In the genomic region with DNA sequence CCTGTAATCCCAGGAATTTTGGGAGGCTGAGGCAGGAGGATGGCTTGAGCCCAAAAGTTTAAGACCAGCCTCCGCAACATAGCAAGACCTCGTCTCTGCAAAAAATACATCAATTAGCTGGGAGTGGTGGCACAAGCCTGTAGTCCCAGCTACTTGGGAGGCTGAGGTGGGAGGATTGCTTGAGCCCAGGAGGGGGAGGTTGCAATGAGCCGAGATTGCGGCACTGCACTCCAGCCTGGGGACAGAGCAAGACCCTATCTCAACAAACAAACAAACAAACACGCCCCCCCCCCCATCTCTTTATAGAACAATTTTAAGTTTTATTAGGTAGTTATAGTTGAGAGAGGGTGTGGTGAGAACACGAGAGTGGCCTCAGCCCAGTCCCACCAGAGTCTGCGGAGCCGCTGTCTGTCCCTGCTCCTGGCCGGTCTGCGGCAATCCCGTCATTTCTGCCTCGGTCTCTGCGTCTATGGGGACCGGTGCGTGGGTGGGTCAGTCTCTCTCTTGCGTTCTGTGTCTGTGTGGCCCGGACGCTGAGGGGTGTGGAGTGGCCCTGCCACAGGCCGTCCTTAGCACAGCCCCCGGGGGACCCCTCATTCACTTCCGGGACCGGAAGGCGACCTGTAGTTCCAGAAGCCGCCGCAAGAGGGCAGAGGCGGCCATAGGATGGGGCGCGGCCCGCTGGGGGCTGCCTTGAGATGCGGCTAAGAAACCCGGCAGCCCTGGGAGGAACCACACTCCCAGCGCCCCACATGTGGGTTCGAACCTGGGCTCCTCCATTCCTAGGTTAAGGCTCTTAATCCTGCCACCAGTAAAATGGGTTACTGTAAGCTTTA, we compare ENCODE assay signal across 10 cellular contexts. TPM values are rescaled to one million over a fixed set of nuclear protein-coding genes. Genes with fewer than 3 reads are reported as not detected.
A peak's percentile ranks its signal among the peaks of the same experiment; 100 is the strongest.
DNase-seq lines count a peak whose midpoint lies in the region; ATAC-seq and TF ChIP-seq lines count a peak whose summit lies in the region.
"Not testable (repeated sequence)": the region's sequence is repeated elsewhere in the genome, so short reads cannot be mapped to it uniquely, and the experiment has no call there.
"Had no signal": no experiment of that assay in that cellular context is flagged by ENCODE, and none has a peak within 500 bp of the region (broad histone marks: within the 10 kb centered on the region; RNA-seq: fewer than 3 reads in every experiment).

No MANE protein-coding gene starts in this region.

- intact Hi-C loops in left cardiac atrium (cut with DNase I); gastrocnemius medialis (cut with DNase I; ENCODE audit: low total_unique reads): not testable (repeated sequence)

- H3K27ac Mint-ChIP-seq in activated CD8-positive, alpha-beta T cell treated with anti-CD3 and anti-CD28 coated beads, Interleukin-2, amount 10 ng/mL, durations not matched to agents 7 days and 5 days = not testable (repeated sequence)

- not testable (repeated sequence) for TF ChIP-seq CTCF in gastrocnemius medialis (IDR thresholded peaks at IDR 0.05 in 4 of 5, conservative IDR thresholded peaks at IDR 0.05 in 1 of 5)

- H3K9me3 ChIP-seq in gastrocnemius medialis = not testable (repeated sequence)

- not testable (repeated sequence) for H3K4me1 Mint-ChIP-seq in activated CD8-positive, alpha-beta T cell treated with anti-CD3 and anti-CD28 coated beads, Interleukin-2, amount 10 ng/mL, durations not matched to agents 7 days and 5 days (ENCODE audit: low read depth)

- H3K27ac ChIP-seq in gastrocnemius medialis = not testable (repeated sequence)

- H3K4me3 Mint-ChIP-seq in activated CD8-positive, alpha-beta T cell treated with anti-CD3 and anti-CD28 coated beads, Interleukin-2, amount 10 ng/mL, durations not matched to agents 7 days and 5 days = not testable (repeated sequence)

- POLR2A ChIA-PET in activated CD8-positive, alpha-beta T cell treated with anti-CD3 and anti-CD28 coated beads, Interleukin-2, amount 10 ng/mL, durations not matched to agents 7 days and 5 days (lab: Charles Lee) = not testable (repeated sequence)

- not testable (repeated sequence) for H3K36me3 ChIP-seq in gastrocnemius medialis

- ATAC-seq in GM18505 (IDR thresholded peaks at IDR 0.05; ENCODE audit: unreplicated experiment) (peak; percentile 83), GM19372 (IDR thresholded peaks at IDR 0.05; ENCODE audit: low read depth, unreplicated experiment) (peak; percentile 70), GM21723 (IDR thresholded peaks at IDR 0.05; ENCODE audit: unreplicated experiment) (peak; percentile 81), HG02943 (IDR thresholded peaks at IDR 0.05; ENCODE audit: low read depth, unreplicated experiment) (peak; percentile 70), HG03432 (IDR thresholded peaks at IDR 0.05; ENCODE audit: unreplicated experiment) (peak; percentile 91), left cardiac atrium (peak; percentile 97), gastrocnemius medialis (peak; percentile 97)
- peak; percentile 95 for ATAC-seq in activated CD8-positive, alpha-beta T cell treated with anti-CD3 and anti-CD28 coated beads, Interleukin-2, amount 10 ng/mL, durations not matched to agents 7 days and 5 days

- not testable (repeated sequence) for H3K27me3 ChIP-seq in gastrocnemius medialis

- not testable (repeated sequence) for H3K9me3 Mint-ChIP-seq in activated CD8-positive, alpha-beta T cell treated with anti-CD3 and anti-CD28 coated beads, Interleukin-2, amount 10 ng/mL, durations not matched to agents 7 days and 5 days (ENCODE audit: insufficient read depth)

- not testable (repeated sequence) for TF ChIP-seq POLR2A in GM18505 (IDR thresholded peaks at IDR 0.05; ENCODE audit: borderline replicate concordance, extremely low read depth, insufficient read depth, insufficient read length); gastrocnemius medialis (IDR thresholded peaks at IDR 0.05)

- H3K27me3 Mint-ChIP-seq in activated CD8-positive, alpha-beta T cell treated with anti-CD3 and anti-CD28 coated beads, Interleukin-2, amount 10 ng/mL, durations not matched to agents 7 days and 5 days (ENCODE audit: low read depth) = not testable (repeated sequence)

- not testable (repeated sequence) for DNase-seq in activated CD8-positive, alpha-beta T cell treated with anti-CD3 and anti-CD28 coated beads, Interleukin-2, amount 10 ng/mL, durations not matched to agents 7 days and 5 days; left cardiac atrium; gastrocnemius medialis

- H3K4me3 ChIP-seq in gastrocnemius medialis = not testable (repeated sequence)

- CTCF ChIA-PET in activated CD8-positive, alpha-beta T cell treated with anti-CD3 and anti-CD28 coated beads, Interleukin-2, amount 10 ng/mL, durations not matched to agents 7 days and 5 days (lab: Charles Lee) = not testable (repeated sequence)

- in situ Hi-C loops in gastrocnemius medialis (cut with MboI; ENCODE audit: low sequenced_read_pairs in 4 of 4) = not testable (repeated sequence)

- not testable (repeated sequence) for H3K4me1 ChIP-seq in gastrocnemius medialis

- H3K36me3 Mint-ChIP-seq in activated CD8-positive, alpha-beta T cell treated with anti-CD3 and anti-CD28 coated beads, Interleukin-2, amount 10 ng/mL, durations not matched to agents 7 days and 5 days (ENCODE audit: low read depth) = not testable (repeated sequence)

RNA-seq across cellular contexts. Expression of a gene that starts 53.9 kb away (rescaled TPM):
- 10 to 100 TPM; 13.6 to 16.8 TPM for total RNA-seq in activated CD8-positive, alpha-beta T cell treated with anti-CD3 and anti-CD28 coated beads, Interleukin-2, amount 10 ng/mL, durations not matched to agents 7 days and 5 days
- total RNA-seq in left cardiac atrium = 1 to 10 TPM; 1.0 to 2.8 TPM
- 1 to 10 TPM in 1 of 4 donors, not detected in 3; 1.2 TPM for total RNA-seq in gastrocnemius medialis
- total RNA-seq: astrocyte, H1 had no signal

RNA-seq across cellular contexts. Expression of a gene that starts 55.9 kb away (rescaled TPM):
- 1 to 10 TPM; 2.8 to 3.1 TPM for total RNA-seq in activated CD8-positive, alpha-beta T cell treated with anti-CD3 and anti-CD28 coated beads, Interleukin-2, amount 10 ng/mL, durations not matched to agents 7 days and 5 days
- 10 to 100 TPM; 74.1 to 82.2 TPM for total RNA-seq in left cardiac atrium
- 10 to 100 TPM; 18.9 to 31.8 (median 26.2) TPM for total RNA-seq in gastrocnemius medialis

Comparison
In these comparisons a context has a peak if more than half of its experiments do, and no peak if none do; other contexts are left out.
1. RNA of a gene that starts 55.9 kb away (total RNA-seq): 74.1 to 82.2 TPM in left cardiac atrium and 18.9 to 31.8 TPM in gastrocnemius medialis; 2.8 to 3.1 TPM in activated CD8-positive, alpha-beta T cell treated with anti-CD3 and anti-CD28 coated beads, Interleukin-2, amount 10 ng/mL, durations not matched to agents 7 days and 5 days; every median in the first group is over 4 times any median in the second.
2. Peak in every context shown above with its lines, with median percentiles within 50 percentile points of each other: ATAC-seq.